Comparison of ENCODE assay signal across 8 cellular contexts in the genomic region with DNA sequence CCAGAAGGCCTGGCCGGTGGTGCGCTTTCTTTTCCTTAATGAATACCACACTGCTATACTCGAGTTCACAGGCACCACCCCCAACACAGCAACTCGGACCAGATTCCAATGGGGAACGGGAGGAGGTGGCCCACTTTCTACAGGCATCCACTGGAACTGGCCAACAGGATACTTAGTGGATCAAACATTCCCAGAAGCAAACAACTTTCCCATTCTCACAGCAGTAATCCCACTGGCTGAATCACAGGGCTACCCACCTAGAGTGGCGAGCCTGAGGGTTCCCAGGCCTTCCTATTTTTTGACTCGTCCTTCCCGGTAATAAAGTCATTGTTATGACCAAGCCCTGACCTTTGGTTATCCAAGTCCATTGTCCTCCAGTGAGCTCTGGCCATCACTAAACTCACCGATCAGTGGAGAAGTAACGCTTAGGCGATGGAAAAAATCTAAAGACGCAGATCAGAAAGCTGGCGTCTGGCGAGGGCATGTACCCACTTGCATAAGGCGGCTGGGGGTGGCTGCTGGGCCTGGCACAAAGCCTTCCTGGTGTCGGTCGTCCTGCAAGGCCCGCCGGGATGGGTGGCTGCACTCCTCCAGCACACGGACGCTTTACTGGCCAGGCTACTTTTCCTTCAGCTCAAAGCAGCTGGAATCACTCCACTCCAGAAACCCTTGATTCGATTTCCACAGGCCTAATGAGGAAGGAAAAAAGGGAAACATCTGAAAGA. TPM values are rescaled to one million over a fixed set of nuclear protein-coding genes. Genes with fewer than 3 reads are reported as not detected.
DNase-seq lines count a peak whose midpoint lies in the region; ATAC-seq, FAIRE-seq and TF ChIP-seq lines count a peak whose summit lies in the region.

No MANE protein-coding gene starts in this region.

- DNase-seq in GM12891 (ENCODE audit: insufficient read length, low spot score) (no peak), heart left ventricle (peak in 4 of 5 donors; percentile 26 to 60 (median 46)), renal cortical epithelial cell (ENCODE audit: low read depth) (peak; percentile 13), MV-4-11 (lab: John Stamatoyannopoulos, UW) (no peak), NCI-H510A (lab: John Stamatoyannopoulos, UW) (no peak), NCI-H748 (lab: John Stamatoyannopoulos, UW; ENCODE audit: unreplicated experiment) (no peak)
- no peak for DNase-seq in activated CD8-positive, alpha-beta T cell treated with anti-CD3 and anti-CD28 coated beads for 36 hours

- POLR2A ChIA-PET in activated CD8-positive, alpha-beta T cell treated with anti-CD3 and anti-CD28 coated beads for 36 hours (lab: Charles Lee) = interaction anchor here (1.0 to 1.9 kb wide), 2 partner anchors 15 to 80 kb away, joined by 4 to 5 read pairs; no protein-coding TSS in a partner anchor

- H3K4me1 Mint-ChIP-seq in activated CD8-positive, alpha-beta T cell treated with anti-CD3 and anti-CD28 coated beads for 36 hours (ENCODE audit: low read depth) = peaks cover 20% of the 10 kb centered on the region

- FAIRE-seq in GM12891 (lab: Jason Lieb, UNC) = peak; percentile 47

- no peaks in the 10 kb centered on the region for H3K27me3 Mint-ChIP-seq in activated CD8-positive, alpha-beta T cell treated with anti-CD3 and anti-CD28 coated beads for 36 hours

- no peak for TF ChIP-seq POLR2A in GM12891 (IDR thresholded peaks at IDR 0.05; ENCODE audit: low read depth, low read length)
- TF ChIP-seq POLR2A in heart left ventricle (IDR thresholded peaks at IDR 0.05) = no peak

- H3K4me3 Mint-ChIP-seq in activated CD8-positive, alpha-beta T cell treated with anti-CD3 and anti-CD28 coated beads for 36 hours = peak overlapping the region; percentile 72

- WGBS in heart left ventricle, 4 donors = 61 to 70% (median 67%) methylated on average over 22 of the region's 22 CpGs

- no peak for TF ChIP-seq CTCF in activated CD8-positive, alpha-beta T cell treated with anti-CD3 and anti-CD28 coated beads for 36 hours (IDR thresholded peaks at IDR 0.05)
- TF ChIP-seq CTCF in heart left ventricle (IDR thresholded peaks at IDR 0.05) = no peak

- CTCF ChIA-PET in activated CD8-positive, alpha-beta T cell treated with anti-CD3 and anti-CD28 coated beads for 36 hours (lab: Charles Lee) = interaction anchor here (0.9 kb wide), 1 partner anchor 75 kb away, joined by 4 read pairs; no protein-coding TSS in a partner anchor

- peaks cover 12% of the 10 kb centered on the region for H3K36me3 Mint-ChIP-seq in activated CD8-positive, alpha-beta T cell treated with anti-CD3 and anti-CD28 coated beads for 36 hours (ENCODE audit: low read depth)

- no peaks in the 10 kb centered on the region for H3K27me3 ChIP-seq in heart left ventricle

- intact Hi-C loops in activated CD8-positive, alpha-beta T cell treated with anti-CD3 and anti-CD28 coated beads for 36 hours (cut with micrococcal nuclease) = no loop called here
- intact Hi-C loops in heart left ventricle (cut with DNase I) = loop anchor here in 2 of 10 donors (5.0 kb wide), 2 partner anchors 40 to 70 kb away; a partner anchor contains a TSS

- peaks cover 0 to 47% (median 22%) of the 10 kb centered on the region in 9 donors for H3K36me3 ChIP-seq in heart left ventricle

- H3K9me3 ChIP-seq in heart left ventricle = no peaks in the 10 kb centered on the region

- peaks cover 1% of the 10 kb centered on the region for H3K9me3 Mint-ChIP-seq in activated CD8-positive, alpha-beta T cell treated with anti-CD3 and anti-CD28 coated beads for 36 hours

- H3K27ac ChIP-seq in heart left ventricle = peak overlapping the region; percentile 94 to 99 (median 98)

- H3K4me1 ChIP-seq in heart left ventricle = peaks cover 0 to 51% (median 24%) of the 10 kb centered on the region in 12 donors

- H3K4me3 ChIP-seq in heart left ventricle = peak overlapping the region; percentile 53 to 94 (median 86)

- peak overlapping the region; percentile 76 for H3K27ac Mint-ChIP-seq in activated CD8-positive, alpha-beta T cell treated with anti-CD3 and anti-CD28 coated beads for 36 hours

- no peak for ATAC-seq in activated CD8-positive, alpha-beta T cell treated with anti-CD3 and anti-CD28 coated beads for 36 hours
- ATAC-seq in heart left ventricle (peak; percentile 6 to 15 (median 12)), GM21515 (IDR thresholded peaks at IDR 0.05; ENCODE audit: unreplicated experiment) (no peak)

TF ChIP-seq in GM12891, 5 proteins besides CTCF, POLR2A, EP300 and RAD21:
- no peak for TF ChIP-seq PAX5 (IDR thresholded peaks at IDR 0.05; ENCODE audit: insufficient read depth, low read length, severe bottlenecking)
- no peak for TF ChIP-seq POLR2AphosphoS5 (IDR thresholded peaks at IDR 0.05; ENCODE audit: low read depth, low read length)
- TF ChIP-seq SPI1 (IDR thresholded peaks at IDR 0.05; ENCODE audit: low read depth, low read length) = no peak
- no peak for TF ChIP-seq POU2F2 (IDR thresholded peaks at IDR 0.05; ENCODE audit: low read depth, low read length)
- no peak for TF ChIP-seq TAF1 (IDR thresholded peaks at IDR 0.05; ENCODE audit: low read depth, low read length)

RNA-seq across cellular contexts. Expression of a gene that starts 1.2 kb away (rescaled TPM):
- polyA plus RNA-seq in GM12891 (2012; ENCODE audit: low read depth, missing spikeins) = 2.0 TPM
- 1 to 10 TPM; 4.3 to 4.9 TPM for total RNA-seq in activated CD8-positive, alpha-beta T cell treated with anti-CD3 and anti-CD28 coated beads for 36 hours
- total RNA-seq in heart left ventricle (10 to 100 TPM; 21.5 to 53.1 (median 34.5) TPM), renal cortical epithelial cell (23.2 and 52.1 TPM in 2 replicates)
- polyA plus RNA-seq in heart left ventricle = 10 to 100 TPM; 13.4 to 20.9 TPM

RNA-seq across cellular contexts. Expression of a gene that starts 39.9 kb away (rescaled TPM):
- 11.9 TPM for polyA plus RNA-seq in GM12891 (2012; ENCODE audit: low read depth, missing spikeins)
- total RNA-seq in activated CD8-positive, alpha-beta T cell treated with anti-CD3 and anti-CD28 coated beads for 36 hours = 10 to 100 TPM; 38.9 to 42.1 TPM
- total RNA-seq in heart left ventricle = 10 to 100 TPM; 12.6 to 23.4 (median 20.1) TPM
- polyA plus RNA-seq in heart left ventricle = 10 to 100 TPM in 1 of 2 donors, 1 to 10 TPM in 1; 4.0 to 15.4 TPM
- 23.8 and 55.6 TPM in 2 replicates for total RNA-seq in renal cortical epithelial cell

Comparison
In these comparisons a context has a peak if more than half of its experiments do, and no peak if none do; other contexts are left out.
1. DNase-seq: peak in heart left ventricle (4 of 5) and renal cortical epithelial cell (single experiment); none in GM12891 (single experiment), activated CD8-positive, alpha-beta T cell treated with anti-CD3 and anti-CD28 coated beads for 36 hours (single experiment), MV-4-11 (single experiment), NCI-H510A (single experiment) and NCI-H748 (single experiment).
2. ATAC-seq: peak in heart left ventricle (4 of 4); none in activated CD8-positive, alpha-beta T cell treated with anti-CD3 and anti-CD28 coated beads for 36 hours (single experiment) and GM21515 (single experiment).